Comparison of ENCODE assay signal across 20 cellular contexts in the genomic region with DNA sequence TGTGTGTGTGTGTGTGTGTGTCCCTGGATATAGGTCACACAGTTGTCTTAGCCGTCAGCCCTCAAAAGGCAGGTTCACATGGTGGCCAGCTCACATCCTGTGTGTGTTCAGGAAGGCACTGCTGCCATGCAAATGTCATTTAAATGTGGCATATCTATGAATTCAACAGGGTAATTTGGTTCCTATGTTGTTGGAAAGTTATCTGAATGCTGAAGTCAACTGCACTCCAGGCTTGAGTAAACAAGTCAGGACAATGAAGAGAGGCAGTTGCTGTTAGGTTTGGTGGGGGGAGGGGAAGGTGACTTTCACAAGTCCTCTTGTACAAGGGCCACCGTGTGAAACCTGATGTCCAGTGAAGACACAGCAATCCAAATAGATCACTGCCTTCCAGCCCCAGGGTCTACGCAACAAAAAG.
A peak's percentile ranks its signal among the peaks of the same experiment; 100 is the strongest.
DNase-seq lines count a peak whose midpoint lies in the region; ATAC-seq and TF ChIP-seq lines count a peak whose summit lies in the region.
"Had no signal": no experiment of that assay in that cellular context is flagged by ENCODE, and none has a peak within 500 bp of the region (broad histone marks: within the 10 kb centered on the region; RNA-seq: fewer than 3 reads in every experiment).

No MANE protein-coding gene starts in this region.

- H3K9me3 ChIP-seq in left lung (no peaks in the 10 kb centered on the region), prostate gland (no peaks in the 10 kb centered on the region)
- H3K9me3 ChIP-seq: thyroid gland had no signal

- H3K27me3 ChIP-seq in left lung (no peaks in the 10 kb centered on the region), prostate gland (replicated peaks; ENCODE audit: insufficient read depth) (no peaks in the 10 kb centered on the region)
- H3K27me3 ChIP-seq: neural progenitor cell, thyroid gland had no signal

- H3K4me3 ChIP-seq in left lung = no peak overlapping the region
- H3K4me3 ChIP-seq in prostate gland = no peak overlapping the region
- H3K4me3 ChIP-seq: GM23248, neural progenitor cell, thyroid gland had no signal

- no peak for TF ChIP-seq CTCF in VCaP (conservative IDR thresholded peaks at IDR 0.05)
- TF ChIP-seq CTCF in left lung (IDR thresholded peaks at IDR 0.05) = no peak
- no peak for TF ChIP-seq CTCF in prostate gland (IDR thresholded peaks at IDR 0.05)

- 82% methylated on average over 3 of the region's 3 CpGs for WGBS in prostate gland

- DNase-seq in DMS53 (lab: John Stamatoyannopoulos, UW) (peak; percentile 13), DMS53 treated with DMSO at 0.1 percent for 48 hours (lab: John Stamatoyannopoulos, UW; ENCODE audit: unreplicated experiment) (no peak), left lung (no peak), prostate gland (ENCODE audit: low spot score) (peak; percentile 16), Ammon's horn (ENCODE audit: low spot score) (no peak), erythroblast (lab: John Stamatoyannopoulos, UW) (no peak)
- DNase-seq: activated T-cell treated with anti-CD3 and anti-CD28 coated beads, Interleukin-2, amount 50 U/mL, for 72 hours; AML-193; COR-L47; EL; GM23248; NCI-H1417 treated with DMSO at 0.1 percent for 48 hours; NCI-H69; PC-3; thyroid gland had no signal

- peak; percentile 73 for ATAC-seq in left lung
- no peak for ATAC-seq in HG03521 (IDR thresholded peaks at IDR 0.05; ENCODE audit: unreplicated experiment)
- ATAC-seq: activated naive CD4-positive, alpha-beta T cell treated with anti-CD3 and anti-CD28 coated beads, Interleukin-2, amount 50 U/mL, for 72 hours; activated T-cell treated with anti-CD3 and anti-CD28 coated beads, Interleukin-2, amount 50 U/mL, for 72 hours; PC-3 had no signal

- intact Hi-C loops in left lung (cut with DNase I) (no loop called here), prostate gland (cut with DNase I) (no loop called here)

- H3K4me1 ChIP-seq in left lung (peaks cover 7 to 26% of the 10 kb centered on the region in 2 donors), prostate gland (replicated peaks) (no peaks in the 10 kb centered on the region)
- H3K4me1 ChIP-seq: thyroid gland had no signal

- TF ChIP-seq POLR2A in prostate gland (IDR thresholded peaks at IDR 0.05) (no peak), erythroblast (IDR thresholded peaks at IDR 0.05; ENCODE audit: low read length) (no peak)

- no peaks in the 10 kb centered on the region for H3K36me3 ChIP-seq in left lung
- H3K36me3 ChIP-seq in prostate gland = no peaks in the 10 kb centered on the region
- H3K36me3 ChIP-seq: neural progenitor cell, thyroid gland had no signal

- H3K27ac ChIP-seq in VCaP (peak overlapping the region; percentile 28), left lung (peak overlapping the region; percentile 51 to 53), prostate gland (no peak overlapping the region)
- H3K27ac ChIP-seq: 22Rv1, GM23248, neural progenitor cell, thyroid gland had no signal

Comparison
In these comparisons a context has a peak if more than half of its experiments do, and no peak if none do; other contexts are left out.
1. DNase-seq: peak in DMS53 (single experiment) and prostate gland (single experiment); none in DMS53 treated with DMSO at 0.1 percent for 48 hours (single experiment), left lung (0 of 2), Ammon's horn (single experiment) and erythroblast (0 of 2).
2. H3K27ac ChIP-seq: peak in VCaP (single experiment) and left lung (2 of 2); none in prostate gland (0 of 2).